ENCODE assay signal across 25 cellular contexts in genomic region chr3:106331636-106332035, GRCh38.
"Had no signal": no experiment of that assay in that cellular context is flagged by ENCODE, and none has a peak within 500 bp of the region (broad histone marks: within the 10 kb centered on the region; RNA-seq: fewer than 3 reads in every experiment).

No MANE protein-coding gene starts in this region.

- FAIRE-seq: pancreas had no signal

- H3K36me3 Mint-ChIP-seq: activated naive CD4-positive, alpha-beta T cell treated with anti-CD3 and anti-CD28 coated beads, Interleukin-2, amount 50 U/mL, for 24 hours; mesothelial cell of epicardium; naive B cell had no signal

- ATAC-seq: gastroesophageal sphincter, pancreas, sciatic nerve, upper lobe of right lung had no signal

- H3K27me3 Mint-ChIP-seq: activated B cell treated with CpG ODN at 0.5 μM for 24 hours; activated naive CD4-positive, alpha-beta T cell treated with anti-CD3 and anti-CD28 coated beads, Interleukin-2, amount 50 U/mL, for 24 hours; naive B cell had no signal

- DNase-seq: activated B cell treated with CpG ODN at 0.5 μM for 24 hours; activated effector memory CD4-positive, alpha-beta T cell treated with anti-CD3 and anti-CD28 coated beads, Interleukin-2, amount 50 U/mL, for 16 hours; activated T-cell treated with anti-CD3 and anti-CD28 coated beads, Interleukin-2, amount 50 U/mL, for 48 hours; brain microvascular endothelial cell; dorsolateral prefrontal cortex; effector memory CD4-positive, alpha-beta T cell; erythroblast; head of caudate nucleus; hippocampal formation; kidney; naive B cell; nucleus accumbens; pancreas; retina; stimulated activated CD4-positive, alpha-beta T cell treated with anti-CD3 and anti-CD28 coated beads, Interleukin-12 subunit alpha, Interleukin-12 subunit beta, amount 100 ng/mL, for 4 hours; stimulated activated CD4-positive, alpha-beta T cell treated with anti-CD3 and anti-CD28 coated beads, Interleukin-4, amount 100 ng/mL, for 1 hour; stomach; thyroid gland; upper lobe of right lung had no signal

- H3K4me3 Mint-ChIP-seq: activated B cell treated with CpG ODN at 0.5 μM for 24 hours; activated naive CD4-positive, alpha-beta T cell treated with anti-CD3 and anti-CD28 coated beads, Interleukin-2, amount 50 U/mL, for 24 hours; mesothelial cell of epicardium; neural crest cell; T-helper 2 cell treated with Interferon-gamma antibody and Interleukin-4, amounts not matched to agents 5 μg/mL and 100 μg/mL, for 36 hours had no signal

- H3K27ac Mint-ChIP-seq: activated B cell treated with CpG ODN at 0.5 μM for 24 hours; activated naive CD4-positive, alpha-beta T cell treated with anti-CD3 and anti-CD28 coated beads, Interleukin-2, amount 50 U/mL, for 24 hours; mesothelial cell of epicardium; naive B cell had no signal

- H3K9me3 Mint-ChIP-seq: activated B cell treated with CpG ODN at 0.5 μM for 24 hours; activated naive CD4-positive, alpha-beta T cell treated with anti-CD3 and anti-CD28 coated beads, Interleukin-2, amount 50 U/mL, for 24 hours; naive B cell; neural crest cell had no signal
